Comparison of ENCODE assay signal across 8 cellular contexts in genomic region chr3:125055913-125056705, GRCh38. TPM values are rescaled to one million over a fixed set of nuclear protein-coding genes. Genes with fewer than 3 reads are reported as not detected.
DNase-seq lines count a peak whose midpoint lies in the region; ATAC-seq and TF ChIP-seq lines count a peak whose summit lies in the region.

Gene HEG1 (minus strand): TSS chr3:125055997. CDS start chr3:125055890, 107 bp downstream.

- H3K9ac ChIP-seq in muscle layer of colon (ENCODE audit: low read length) = peak within 1 kb of the TSS; percentile 80

- H3K9me3 ChIP-seq in muscle layer of colon (ENCODE audit: low read length) = no peaks in the 10 kb centered on the region

- no peaks in the 10 kb centered on the region for H3K36me3 ChIP-seq in muscle layer of colon (ENCODE audit: insufficient read depth, low read length)

- H3K27me3 ChIP-seq in muscle layer of colon (ENCODE audit: control insufficient read depth in 1 of 2, insufficient read depth in 2 of 2, low read length in 2 of 2) = no peaks in the 10 kb centered on the region

- peak; percentile 72 for DNase-seq in NK-92 treated with Interleukin-12 subunit alpha and Interleukin-12 subunit beta, amount 100 ng/mL, for 24 hours (lab: John Stamatoyannopoulos, UW)
- no peak for DNase-seq in NK-92 (lab: John Stamatoyannopoulos, UW; ENCODE audit: unreplicated experiment)
- DNase-seq in NOMO-1 treated with DMSO at 0.1 percent for 48 hours (lab: John Stamatoyannopoulos, UW; ENCODE audit: unreplicated experiment) = peak; percentile 41
- peak; percentile 67 for DNase-seq in activated T-cell treated with anti-CD3 and anti-CD28 coated beads for 48 hours (ENCODE audit: low read depth)
- no peak for DNase-seq in epithelial cell of proximal tubule (ENCODE audit: low read depth)
- peak; percentile 57 for DNase-seq in stimulated activated CD8-positive, alpha-beta memory T cell treated with anti-CD3 and anti-CD28 coated beads, Interleukin-7, amount 100 ng/mL, for 1 hour (ENCODE audit: low read depth in 2 of 2)

- H3K4me3 ChIP-seq in epithelial cell of proximal tubule (ENCODE audit: low read depth, low read length) = peak within 1 kb of the TSS; percentile 79
- peak within 1 kb of the TSS; percentile 57 to 58 for H3K4me3 ChIP-seq in muscle layer of colon (ENCODE audit: low read depth in 1 of 2, low read length in 2 of 2)

- no peak for TF ChIP-seq CTCF in epithelial cell of proximal tubule (conservative IDR thresholded peaks at IDR 0.05; ENCODE audit: low read depth, low read length)

- peak within 1 kb of the TSS; percentile 95 for H3K27ac ChIP-seq in muscle layer of colon (ENCODE audit: low read depth, low read length)

- ATAC-seq in HG03039 (IDR thresholded peaks at IDR 0.05; ENCODE audit: unreplicated experiment) = peak; percentile 54

- peaks cover 69% of the 10 kb centered on the region for H3K4me1 ChIP-seq in muscle layer of colon (ENCODE audit: insufficient read depth, low read length)

RNA-seq across cellular contexts. Expression of gene HEG1, which starts in this region (rescaled TPM):
- 17.6 and 19.6 TPM in 2 replicates for total RNA-seq in epithelial cell of proximal tubule

Comparison
In these comparisons a context has a peak if more than half of its experiments do, and no peak if none do; other contexts are left out.
1. DNase-seq: peak in NK-92 treated with Interleukin-12 subunit alpha and Interleukin-12 subunit beta, amount 100 ng/mL, for 24 hours (single experiment), NOMO-1 treated with DMSO at 0.1 percent for 48 hours (single experiment), activated T-cell treated with anti-CD3 and anti-CD28 coated beads for 48 hours (single experiment) and stimulated activated CD8-positive, alpha-beta memory T cell treated with anti-CD3 and anti-CD28 coated beads, Interleukin-7, amount 100 ng/mL, for 1 hour (2 of 2); none in NK-92 (single experiment) and epithelial cell of proximal tubule (single experiment).